ENCODE assay signal across 9 cellular contexts in genomic region chr10:96025566-96025965, GRCh38. TPM values are rescaled to one million over a fixed set of nuclear protein-coding genes. Genes with fewer than 3 reads are reported as not detected.
DNase-seq lines count a peak whose midpoint lies in the region; ATAC-seq and TF ChIP-seq lines count a peak whose summit lies in the region.
"Had no signal": no experiment of that assay in that cellular context is flagged by ENCODE, and none has a peak within 500 bp of the region (broad histone marks: within the 10 kb centered on the region; RNA-seq: fewer than 3 reads in every experiment).

No MANE protein-coding gene starts in this region.

- H4K20me1 ChIP-seq in neural progenitor cell (ENCODE audit: low read depth), result no peaks in the 10 kb centered on the region

- ATAC-seq in HG03175 (IDR thresholded peaks at IDR 0.05; ENCODE audit: unreplicated experiment) (peak; percentile 69), upper lobe of left lung (ENCODE audit: low FRiP score in 2 of 2) (no peak)

- H3K9ac ChIP-seq in neural progenitor cell, result no peak overlapping the region

- no peaks in the 10 kb centered on the region for H3K27me3 ChIP-seq in neural progenitor cell
- no peaks in the 10 kb centered on the region for H3K27me3 ChIP-seq in upper lobe of left lung

- no peak overlapping the region for H3K4me2 ChIP-seq in neural progenitor cell

- no peaks in the 10 kb centered on the region for H3K4me1 Mint-ChIP-seq in activated naive CD8-positive, alpha-beta T cell treated with anti-CD3 and anti-CD28 coated beads for 36 hours
- H3K4me1 Mint-ChIP-seq in neural progenitor cell, result no peaks in the 10 kb centered on the region

- H3K36me3 ChIP-seq in neural progenitor cell (no peaks in the 10 kb centered on the region), upper lobe of left lung (no peaks in the 10 kb centered on the region)

- no peak overlapping the region for H3K4me3 Mint-ChIP-seq in activated naive CD8-positive, alpha-beta T cell treated with anti-CD3 and anti-CD28 coated beads for 36 hours
- no peak overlapping the region for H3K4me3 Mint-ChIP-seq in neural progenitor cell

- no peaks in the 10 kb centered on the region for H3K79me2 ChIP-seq in neural progenitor cell (ENCODE audit: low read depth)

- peak overlapping the region; percentile 9 for H2AFZ ChIP-seq in neural progenitor cell (replicated peaks)

- no peak overlapping the region for H3K27ac Mint-ChIP-seq in activated naive CD8-positive, alpha-beta T cell treated with anti-CD3 and anti-CD28 coated beads for 36 hours
- H3K27ac Mint-ChIP-seq in neural progenitor cell, result no peak overlapping the region

- H3K27ac ChIP-seq in neural progenitor cell (no peak overlapping the region), upper lobe of left lung (no peak overlapping the region)

- H3K9me3 ChIP-seq in neural progenitor cell (ENCODE audit: low read depth), result no peaks in the 10 kb centered on the region
- H3K9me3 ChIP-seq in upper lobe of left lung, result no peaks in the 10 kb centered on the region

- no peaks in the 10 kb centered on the region for H3K36me3 Mint-ChIP-seq in activated naive CD8-positive, alpha-beta T cell treated with anti-CD3 and anti-CD28 coated beads for 36 hours
- H3K36me3 Mint-ChIP-seq in neural progenitor cell, result no peaks in the 10 kb centered on the region

- no peaks in the 10 kb centered on the region for H3K27me3 Mint-ChIP-seq in activated naive CD8-positive, alpha-beta T cell treated with anti-CD3 and anti-CD28 coated beads for 36 hours
- H3K27me3 Mint-ChIP-seq in neural progenitor cell (ENCODE audit: insufficient read depth, low read depth), result peaks cover 2% of the 10 kb centered on the region

- H3K9me3 Mint-ChIP-seq in activated naive CD8-positive, alpha-beta T cell treated with anti-CD3 and anti-CD28 coated beads for 36 hours, result no peaks in the 10 kb centered on the region
- no peaks in the 10 kb centered on the region for H3K9me3 Mint-ChIP-seq in neural progenitor cell

- DNase-seq in DMS 273 (lab: John Stamatoyannopoulos, UW; ENCODE audit: unreplicated experiment), result peak; percentile 28
- DNase-seq in DMS 273 treated with DMSO at 0.1 percent for 48 hours (lab: John Stamatoyannopoulos, UW), result no peak
- DNase-seq in activated naive CD8-positive, alpha-beta T cell treated with anti-CD3 and anti-CD28 coated beads for 36 hours, result peak; percentile 9
- peak; percentile 37 for DNase-seq in neural progenitor cell (ENCODE audit: low spot score)
- DNase-seq in upper lobe of left lung, result no peak
- DNase-seq in inferior parietal cortex (ENCODE audit: extremely low spot score), result no peak
- no peak for DNase-seq in Ammon's horn (ENCODE audit: low spot score)
- DNase-seq: NCI-H1092 treated with DMSO at 0.1 percent for 48 hours had no signal

- TF ChIP-seq CTCF in neural progenitor cell (IDR thresholded peaks at IDR 0.05) (peak; percentile 34), upper lobe of left lung (IDR thresholded peaks at IDR 0.05) (peak in 1 of 6 experiments; percentile 6)

- WGBS in upper lobe of left lung, 2 donors, result 89 to 95% methylated on average over 3 of the region's 3 CpGs

- no peak for TF ChIP-seq POLR2A in upper lobe of left lung (IDR thresholded peaks at IDR 0.05)

- no peak for TF ChIP-seq EP300 in upper lobe of left lung (IDR thresholded peaks at IDR 0.05)

- H3K4me3 ChIP-seq in neural progenitor cell (no peak overlapping the region), upper lobe of left lung (no peak overlapping the region)

- H3F3A ChIP-seq in neural progenitor cell (ENCODE audit: low read depth), result no peaks in the 10 kb centered on the region

- no peaks in the 10 kb centered on the region for H3K4me1 ChIP-seq in neural progenitor cell
- H3K4me1 ChIP-seq in upper lobe of left lung, result no peaks in the 10 kb centered on the region

RNA-seq across cellular contexts. Expression of gene CCNJ, which starts 17.8 kb away (rescaled TPM):
- 1 to 10 TPM; 6.8 to 7.8 TPM for total RNA-seq in activated naive CD8-positive, alpha-beta T cell treated with anti-CD3 and anti-CD28 coated beads for 36 hours
- 33.7 and 43.4 TPM in 2 replicates for total RNA-seq in neural progenitor cell (ENCODE audit: low replicate concordance)
- 1 to 10 TPM in 5 of 6 donors, under 1 TPM in 1; 0.55 to 7.7 (median 5.5) TPM for total RNA-seq in upper lobe of left lung

Comparison
In these comparisons a context has a peak if more than half of its experiments do, and no peak if none do; other contexts are left out.
1. DNase-seq: peak in DMS 273 (single experiment), activated naive CD8-positive, alpha-beta T cell treated with anti-CD3 and anti-CD28 coated beads for 36 hours (single experiment) and neural progenitor cell (single experiment); none in DMS 273 treated with DMSO at 0.1 percent for 48 hours (single experiment), upper lobe of left lung (0 of 2), inferior parietal cortex (single experiment) and Ammon's horn (single experiment).